In genomic region chr4:53905281-53905934, GRCh38 we compare ENCODE assay signal across 12 cellular contexts.
A peak's percentile ranks its signal among the peaks of the same experiment; 100 is the strongest.
DNase-seq lines count a peak whose midpoint lies in the region; TF ChIP-seq lines count a peak whose summit lies in the region.
"Had no signal": no experiment of that assay in that cellular context is flagged by ENCODE, and none has a peak within 500 bp of the region (broad histone marks: within the 10 kb centered on the region; RNA-seq: fewer than 3 reads in every experiment).

No MANE protein-coding gene starts in this region.

- H3K4me1 ChIP-seq in GM23248 (ENCODE audit: insufficient read depth) (peaks cover 45% of the 10 kb centered on the region), Peyer's patch (peaks cover 0 to 9% (median 0%) of the 10 kb centered on the region in 4 donors), stomach (peaks cover 7 to 27% (median 16%) of the 10 kb centered on the region in 4 donors)

- no peaks in the 10 kb centered on the region for H3K9me2 ChIP-seq in GM23248 (ENCODE audit: insufficient read depth)

- H3F3A ChIP-seq in GM23248 (ENCODE audit: insufficient read depth) = peaks cover 41% of the 10 kb centered on the region

- peak overlapping the region; percentile 90 for H3K4me2 ChIP-seq in GM23248 (ENCODE audit: unreplicated experiment)

- H2AFZ ChIP-seq in GM23248 = peak overlapping the region; percentile 84

- peak overlapping the region; percentile 62 for H3K9ac ChIP-seq in GM23248

- H4K20me1 ChIP-seq in GM23248 (ENCODE audit: insufficient read depth) = no peaks in the 10 kb centered on the region

- intact Hi-C loops in stomach (cut with DNase I; ENCODE audit: low total_unique reads) = no loop called here

- TF ChIP-seq EP300 in stomach (IDR thresholded peaks at IDR 0.05) = no peak

- in situ Hi-C loops in GM23248 (cut with MboI) = loop anchor here (5.0 to 25.0 kb wide), 4 partner anchors 198 to 893 kb away; partner anchors contain the start of gene PDGFRA

- H3K36me3 ChIP-seq in GM23248 (ENCODE audit: low read depth) (no peaks in the 10 kb centered on the region), Peyer's patch (no peaks in the 10 kb centered on the region), stomach (no peaks in the 10 kb centered on the region)
- H3K36me3 ChIP-seq: HAP-1 had no signal

- no peaks in the 10 kb centered on the region for H3K27me3 ChIP-seq in GM23248 (replicated peaks; ENCODE audit: insufficient read depth)
- H3K27me3 ChIP-seq in Peyer's patch = no peaks in the 10 kb centered on the region
- H3K27me3 ChIP-seq in stomach = peaks cover 0 to 65% (median 0%) of the 10 kb centered on the region in 3 donors

- TF ChIP-seq POLR2A in Peyer's patch (IDR thresholded peaks at IDR 0.05) (no peak), stomach (IDR thresholded peaks at IDR 0.05) (no peak)

- H3K4me3 ChIP-seq in GM23248 (peak overlapping the region; percentile 71), Peyer's patch (peak overlapping the region in 2 of 4 donors; percentile 30 to 36), fibroblast of villous mesenchyme (ENCODE audit: low read depth, low read length) (peak overlapping the region; percentile 54), stomach (peak overlapping the region in 2 of 4 donors; percentile 25 to 35)
- H3K4me3 ChIP-seq: HAP-1 had no signal

- peak; percentile 45 for DNase-seq in GM23248
- no peak for DNase-seq in Peyer's patch
- peak; percentile 69 for DNase-seq in fibroblast of villous mesenchyme (ENCODE audit: low read depth)
- DNase-seq in stomach = no peak
- no peak for DNase-seq in activated naive CD4-positive, alpha-beta T cell treated with Interleukin-2 at 50 U/mL for 16 hours
- no peak for DNase-seq in GM10266 (ENCODE audit: extremely low spot score)
- DNase-seq in kidney tubule cell (ENCODE audit: low spot score) = no peak
- no peak for DNase-seq in anterior cingulate cortex (lab: John Stamatoyannopoulos, UW)
- DNase-seq: activated gamma-delta T cell treated with Interleukin-2 at 50 U/mL for 16 hours; NCI-H1048; stimulated activated CD8-positive, alpha-beta memory T cell treated with anti-CD3 and anti-CD28 coated beads, Interleukin-4, amount 100 ng/mL, for 48 hours had no signal

- WGBS in GM23248 (ENCODE audit: low coverage in 1 of 2, low lambda C conversion rate in 2 of 2, missing lambda C conversion rate in 2 of 2), 2 experiments = 46 to 52% methylated on average over 7 of the region's 7 CpGs
- WGBS in stomach, 5 donors = 35 to 49% (median 39%) methylated on average over 7 of the region's 7 CpGs

- H3K79me2 ChIP-seq in GM23248 (ENCODE audit: insufficient read depth) = no peaks in the 10 kb centered on the region

- H3K9me3 ChIP-seq in GM23248 (ENCODE audit: low read depth) (no peaks in the 10 kb centered on the region), Peyer's patch (no peaks in the 10 kb centered on the region), stomach (no peaks in the 10 kb centered on the region)
- H3K9me3 ChIP-seq: HAP-1 had no signal

- H3K27ac ChIP-seq in GM23248 (peak overlapping the region; percentile 19; the same call in 1 of the 2 replicates), Peyer's patch (peak overlapping the region in 3 of 4 donors; percentile 23 to 62 (median 28)), stomach (peak overlapping the region in 4 of 5 donors; percentile 42 to 69 (median 56))

- no peak for TF ChIP-seq CTCF in Peyer's patch (IDR thresholded peaks at IDR 0.05)
- no peak for TF ChIP-seq CTCF in fibroblast of villous mesenchyme (IDR thresholded peaks at IDR 0.05; ENCODE audit: insufficient read depth, low read depth, low read length)
- no peak for TF ChIP-seq CTCF in stomach (IDR thresholded peaks at IDR 0.05)
- TF ChIP-seq CTCF in GM10266 (IDR thresholded peaks at IDR 0.05; ENCODE audit: control insufficient read depth, insufficient read depth, low read depth, missing control alignments) = no peak

Comparison
In these comparisons a context has a peak if more than half of its experiments do, and no peak if none do; other contexts are left out.
1. DNase-seq: peak in GM23248 (single experiment) and fibroblast of villous mesenchyme (single experiment); none in Peyer's patch (0 of 3), stomach (single experiment), activated naive CD4-positive, alpha-beta T cell treated with Interleukin-2 at 50 U/mL for 16 hours (single experiment), GM10266 (single experiment), kidney tubule cell (single experiment) and anterior cingulate cortex (0 of 58).
2. Peak in every context shown above with its lines, with median percentiles within 50 percentile points of each other: H3K27ac ChIP-seq.